In genomic region chr17:19387921-19388521, GRCh38 we compare ENCODE assay signal across 1 cellular context.
TF ChIP-seq lines count a peak whose summit lies in the region.

No MANE protein-coding gene starts in this region.

TF ChIP-seq in endothelial cell of umbilical vein, 7 proteins besides CTCF, POLR2A, EP300 and RAD21:
- TF ChIP-seq MAX (IDR thresholded peaks at IDR 0.05; ENCODE audit: insufficient read depth, insufficient read length), result no peak
- no peak for TF ChIP-seq FOS (IDR thresholded peaks at IDR 0.05; ENCODE audit: borderline replicate concordance, insufficient read depth, low read length)
- TF ChIP-seq EZH2 (IDR thresholded peaks at IDR 0.05; ENCODE audit: borderline replicate concordance, low read depth, low read length, severe bottlenecking), result no peak
- no peak for TF ChIP-seq MYC (IDR thresholded peaks at IDR 0.05; ENCODE audit: low read depth, low read length)
- TF ChIP-seq POLR2AphosphoS5 (IDR thresholded peaks at IDR 0.05; ENCODE audit: insufficient read depth, low read depth, low read length), result no peak
- no peak for TF ChIP-seq JUN (IDR thresholded peaks at IDR 0.05; ENCODE audit: borderline replicate concordance, insufficient read depth, insufficient read length, low read depth)
- TF ChIP-seq GATA2 (IDR thresholded peaks at IDR 0.05; ENCODE audit: insufficient read depth, insufficient read length, low read depth, low read length), result no peak
